Comparison of ENCODE assay signal across 16 cellular contexts in the genomic region with DNA sequence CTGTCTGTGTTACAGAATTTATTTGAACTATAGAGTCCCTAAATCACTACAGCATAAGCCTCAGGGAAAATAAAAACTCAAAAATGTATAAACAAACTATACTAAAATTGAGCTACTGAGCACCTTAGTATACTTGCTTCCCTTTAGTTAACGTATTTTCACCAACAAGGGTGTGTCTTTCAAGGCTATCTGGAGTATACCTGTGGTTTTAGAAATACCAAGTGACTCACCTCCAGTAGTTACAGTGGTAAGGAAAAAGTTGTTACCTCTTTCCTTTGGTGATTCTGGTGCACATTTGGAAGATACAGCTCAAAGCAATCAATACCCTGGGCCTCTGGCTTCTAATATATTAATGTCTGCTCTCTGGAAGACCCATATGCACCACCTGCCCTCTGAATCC.
DNase-seq lines count a peak whose midpoint lies in the region; ATAC-seq and TF ChIP-seq lines count a peak whose summit lies in the region.
"Had no signal": no experiment of that assay in that cellular context is flagged by ENCODE, and none has a peak within 500 bp of the region (broad histone marks: within the 10 kb centered on the region; RNA-seq: fewer than 3 reads in every experiment).

No MANE protein-coding gene starts in this region.

- ATAC-seq in RWPE2 (ENCODE audit: low read depth) = peak; percentile 97
- no peak for ATAC-seq in stimulated activated memory B cell treated with anti-CD40 and anti-IgM and Interleukin-4, amounts not matched to agents 10 μg/mL and 1 μg/mL and 100 μg/mL, for 72 hours

- H3K9me3 Mint-ChIP-seq in activated T-cell treated with anti-CD3 and anti-CD28 coated beads, Interleukin-2, amount 50 U/mL, for 24 hours = peaks cover 7% of the 10 kb centered on the region
- H3K9me3 Mint-ChIP-seq in stimulated activated memory B cell treated with anti-CD40 and anti-IgM and Interleukin-4, amounts not matched to agents 10 μg/mL and 1 μg/mL and 100 μg/mL, for 72 hours = peaks cover 11% of the 10 kb centered on the region

- TF ChIP-seq CTCF in RWPE2 (IDR thresholded peaks at IDR 0.05; ENCODE audit: poor library complexity, severe bottlenecking) = no peak
- TF ChIP-seq CTCF in epithelial cell of esophagus (IDR thresholded peaks at IDR 0.05; ENCODE audit: insufficient read depth, low read depth, low read length, missing control alignments) = no peak

- H3K27ac Mint-ChIP-seq in activated T-cell treated with anti-CD3 and anti-CD28 coated beads, Interleukin-2, amount 50 U/mL, for 24 hours = peak overlapping the region; percentile 12
- H3K27ac Mint-ChIP-seq in stimulated activated memory B cell treated with anti-CD40 and anti-IgM and Interleukin-4, amounts not matched to agents 10 μg/mL and 1 μg/mL and 100 μg/mL, for 72 hours = peak overlapping the region; percentile 95
- H3K27ac Mint-ChIP-seq: activated T-helper 2 cell treated with anti-CD3 and anti-CD28 coated beads, Interferon-gamma antibody, Interleukin-2, Interleukin-4, amounts not matched to agents 10 μg/mL and 5 μg/mL and 100 μg/mL, durations not matched to agents 14 hours and 24 hours and 36 hours had no signal

- no peaks in the 10 kb centered on the region for H3K27me3 ChIP-seq in RWPE2 (ENCODE audit: insufficient read depth, poor library complexity, severe bottlenecking)
- H3K27me3 ChIP-seq: vagina had no signal

- H3K27me3 Mint-ChIP-seq in activated T-cell treated with anti-CD3 and anti-CD28 coated beads, Interleukin-2, amount 50 U/mL, for 24 hours = no peaks in the 10 kb centered on the region
- no peaks in the 10 kb centered on the region for H3K27me3 Mint-ChIP-seq in stimulated activated memory B cell treated with anti-CD40 and anti-IgM and Interleukin-4, amounts not matched to agents 10 μg/mL and 1 μg/mL and 100 μg/mL, for 72 hours

- H3K36me3 Mint-ChIP-seq in activated T-cell treated with anti-CD3 and anti-CD28 coated beads, Interleukin-2, amount 50 U/mL, for 24 hours (ENCODE audit: low read depth) = no peaks in the 10 kb centered on the region
- peaks cover 15% of the 10 kb centered on the region for H3K36me3 Mint-ChIP-seq in stimulated activated memory B cell treated with anti-CD40 and anti-IgM and Interleukin-4, amounts not matched to agents 10 μg/mL and 1 μg/mL and 100 μg/mL, for 72 hours

- no peak for DNase-seq in activated T-cell treated with anti-CD3 and anti-CD28 coated beads, Interleukin-2, amount 50 U/mL, for 24 hours
- DNase-seq in activated T-cell treated with anti-CD3 and anti-CD28 coated beads, Interleukin-2, amount 50 U/mL, for 1 hour = no peak
- DNase-seq in RWPE2 (ENCODE audit: low spot score) (no peak), epithelial cell of esophagus (ENCODE audit: low read depth) (peak; percentile 80), NCI-H82 treated with DMSO at 0.1 percent for 48 hours (lab: John Stamatoyannopoulos, UW; ENCODE audit: unreplicated experiment) (no peak), GM03348 (ENCODE audit: low spot score) (no peak)
- no peak for DNase-seq in activated naive CD4-positive, alpha-beta T cell treated with anti-CD3 and anti-CD28 coated beads, Interleukin-2, amount 50 U/mL, for 16 hours
- DNase-seq: caudate nucleus; DMS 273 treated with DMSO at 0.1 percent for 48 hours; mesendoderm; NCI-H510A; stimulated activated CD8-positive, alpha-beta memory T cell treated with anti-CD3 and anti-CD28 coated beads, Interleukin-4, amount 100 ng/mL, for 48 hours had no signal

- no peak overlapping the region for H3K4me3 Mint-ChIP-seq in activated T-cell treated with anti-CD3 and anti-CD28 coated beads, Interleukin-2, amount 50 U/mL, for 24 hours
- no peak overlapping the region for H3K4me3 Mint-ChIP-seq in stimulated activated memory B cell treated with anti-CD40 and anti-IgM and Interleukin-4, amounts not matched to agents 10 μg/mL and 1 μg/mL and 100 μg/mL, for 72 hours

- H3K4me3 ChIP-seq in RWPE2 (ENCODE audit: severe bottlenecking) (no peak overlapping the region), epithelial cell of esophagus (ENCODE audit: low read length) (no peak overlapping the region)
- H3K4me3 ChIP-seq: vagina had no signal

- H3K4me1 ChIP-seq in RWPE2 (ENCODE audit: insufficient read depth, poor library complexity, severe bottlenecking) = peaks cover 38% of the 10 kb centered on the region

- H3K36me3 ChIP-seq in RWPE2 (ENCODE audit: low read depth) = no peaks in the 10 kb centered on the region
- H3K36me3 ChIP-seq: vagina had no signal

- peak overlapping the region; percentile 78 for H3K27ac ChIP-seq in RWPE2 (ENCODE audit: poor library complexity, severe bottlenecking)
- H3K27ac ChIP-seq: HL-60 had no signal

- no peaks in the 10 kb centered on the region for H3K9me3 ChIP-seq in RWPE2 (ENCODE audit: severe bottlenecking)
- H3K9me3 ChIP-seq: vagina had no signal

- H3K4me1 Mint-ChIP-seq in activated T-cell treated with anti-CD3 and anti-CD28 coated beads, Interleukin-2, amount 50 U/mL, for 24 hours (ENCODE audit: low read depth) = peaks cover 53% of the 10 kb centered on the region
- peaks cover 60% of the 10 kb centered on the region for H3K4me1 Mint-ChIP-seq in stimulated activated memory B cell treated with anti-CD40 and anti-IgM and Interleukin-4, amounts not matched to agents 10 μg/mL and 1 μg/mL and 100 μg/mL, for 72 hours
